In genomic region chr4:38560763-38561558, GRCh38 we compare ENCODE assay signal across 8 cellular contexts.
DNase-seq lines count a peak whose midpoint lies in the region; ATAC-seq and TF ChIP-seq lines count a peak whose summit lies in the region.

No MANE protein-coding gene starts in this region.

- H3K4me1 Mint-ChIP-seq in MCF 10A (ENCODE audit: insufficient read depth, unreplicated experiment) (peaks cover 25% of the 10 kb centered on the region), Calu3 (ENCODE audit: low read depth, unreplicated experiment) (no peaks in the 10 kb centered on the region)

- H3K36me3 Mint-ChIP-seq in MCF 10A (ENCODE audit: insufficient read depth, unreplicated experiment) (no peaks in the 10 kb centered on the region), Calu3 (ENCODE audit: insufficient read depth, unreplicated experiment) (no peaks in the 10 kb centered on the region)

- no peak overlapping the region for H3K9ac ChIP-seq in SK-N-SH

- H3K36me3 ChIP-seq in breast epithelium (no peaks in the 10 kb centered on the region), SK-N-SH (replicated peaks in 1 of 2; ENCODE audit: control insufficient read depth in 1 of 2, insufficient read depth in 2 of 2, low read length in 1 of 2) (no peaks in the 10 kb centered on the region), MG63 (no peaks in the 10 kb centered on the region)

- BruUV-seq in MCF 10A (replicated peaks; lab: Mats Ljungman, UMichigan): no TSS peak
- BruUV-seq in Calu3 (replicated peaks; lab: Mats Ljungman, UMichigan): no TSS peak

- no peaks in the 10 kb centered on the region for H3K79me2 ChIP-seq in SK-N-SH (ENCODE audit: insufficient read depth)

- no peak overlapping the region for H3K4me3 Mint-ChIP-seq in MCF 10A (ENCODE audit: unreplicated experiment)
- H3K4me3 Mint-ChIP-seq in Calu3 (ENCODE audit: low read depth, unreplicated experiment): no peak overlapping the region

- no peak overlapping the region for H3K4me2 ChIP-seq in SK-N-SH

- H3F3A ChIP-seq in SK-N-SH (replicated peaks; ENCODE audit: insufficient read depth): peaks cover 6% of the 10 kb centered on the region

- peak; percentile 86 for ATAC-seq in HG02623 (IDR thresholded peaks at IDR 0.05; ENCODE audit: unreplicated experiment)
- ATAC-seq in stimulated activated naive CD8-positive, alpha-beta T cell treated with anti-CD3 and anti-CD28 coated beads, Interleukin-15, Interleukin-2, amounts not matched to agents 100 U/mL and 50 U/mL, for 24 hours: peak; percentile 89

- no peaks in the 10 kb centered on the region for H3K9me3 ChIP-seq in breast epithelium
- H3K9me3 ChIP-seq in SK-N-SH: no peaks in the 10 kb centered on the region
- no peaks in the 10 kb centered on the region for H3K9me3 ChIP-seq in MG63

- H4K20me1 ChIP-seq in SK-N-SH (ENCODE audit: insufficient read depth): no peaks in the 10 kb centered on the region

- H3K4me1 ChIP-seq in breast epithelium (peaks cover 0 to 10% of the 10 kb centered on the region in 2 donors), SK-N-SH (ENCODE audit: control insufficient read depth in 1 of 2, insufficient read depth in 2 of 2, low read depth in 1 of 2, low read length in 1 of 2) (peaks cover 10 to 17% of the 10 kb centered on the region in 2 experiments; a peak in 2 of 4 replicates)

- peak; percentile 20 for DNase-seq in MCF 10A (ENCODE audit: unreplicated experiment)
- no peak for DNase-seq in breast epithelium (ENCODE audit: low spot score in 2 of 2)
- DNase-seq in NB4 (ENCODE audit: low read depth): peak; percentile 41
- peak; percentile 17 for DNase-seq in stimulated activated naive CD8-positive, alpha-beta T cell treated with anti-CD3 and anti-CD28 coated beads, Interleukin-15, Interleukin-2, amounts not matched to agents 100 U/mL and 50 U/mL, for 24 hours
- no peak for DNase-seq in Calu3
- DNase-seq in SK-N-SH: no peak
- DNase-seq in MG63: no peak

- H3K27ac ChIP-seq in breast epithelium: no peak overlapping the region
- H3K27ac ChIP-seq in SK-N-SH (ENCODE audit: low read depth in 2 of 2, low read length in 1 of 2): no peak overlapping the region

- 51% methylated on average over 7 of the region's 7 CpGs for WGBS in SK-N-SH (ENCODE audit: low lambda C conversion rate)

- intact Hi-C loops in MCF 10A (cut with micrococcal nuclease) (loop anchor here (10.0 kb wide), 1 partner anchor 236 kb away; no protein-coding TSS in a partner anchor), breast epithelium (cut with DNase I; ENCODE audit: low total_unique reads) (no loop called here), Calu3 (cut with micrococcal nuclease; ENCODE audit: unreplicated experiment) (no loop called here)

- H3K9me3 Mint-ChIP-seq in MCF 10A (ENCODE audit: unreplicated experiment): peaks cover 7% of the 10 kb centered on the region
- H3K9me3 Mint-ChIP-seq in Calu3 (ENCODE audit: low read depth, unreplicated experiment): no peaks in the 10 kb centered on the region

- no peaks in the 10 kb centered on the region for H3K9me2 ChIP-seq in SK-N-SH

- POLR2A ChIA-PET in MCF 10A (lab: Yijun Ruan, JAX) (no interaction called here), SK-N-SH (lab: Yijun Ruan, JAX) (no interaction called here)

- H3K27ac Mint-ChIP-seq in MCF 10A (ENCODE audit: low read depth, unreplicated experiment): no peak overlapping the region
- no peak overlapping the region for H3K27ac Mint-ChIP-seq in Calu3 (ENCODE audit: unreplicated experiment)

- no peaks in the 10 kb centered on the region for H3K27me3 ChIP-seq in breast epithelium
- H3K27me3 ChIP-seq in SK-N-SH (ENCODE audit: insufficient read depth): no peaks in the 10 kb centered on the region
- no peaks in the 10 kb centered on the region for H3K27me3 ChIP-seq in MG63

- H2AFZ ChIP-seq in SK-N-SH (ENCODE audit: low read depth): no peak overlapping the region

- CTCF ChIA-PET in MCF 10A (lab: Yijun Ruan, JAX) (interaction anchor here (0.7 kb wide), 1 partner anchor 59 kb away, joined by 3 read pairs; no protein-coding TSS in a partner anchor), Calu3 (lab: Charles Lee) (no interaction called here), SK-N-SH (lab: Yijun Ruan, JAX) (no interaction called here)

- TF ChIP-seq POLR2A in breast epithelium (IDR thresholded peaks at IDR 0.05): no peak
- TF ChIP-seq POLR2A in NB4 (IDR thresholded peaks at IDR 0.05; ENCODE audit: extremely low read depth, insufficient read length): no peak

- H3K27me3 Mint-ChIP-seq in MCF 10A (ENCODE audit: insufficient read depth, unreplicated experiment) (no peaks in the 10 kb centered on the region), Calu3 (ENCODE audit: unreplicated experiment) (no peaks in the 10 kb centered on the region)

- H3K4me3 ChIP-seq in breast epithelium: no peak overlapping the region
- no peak overlapping the region for H3K4me3 ChIP-seq in NB4 (ENCODE audit: low read depth, low read length)
- H3K4me3 ChIP-seq in SK-N-SH (ENCODE audit: low read depth in 2 of 2, low read length in 1 of 2): no peak overlapping the region
- H3K4me3 ChIP-seq in MG63: no peak overlapping the region

- no peak for TF ChIP-seq EP300 in SK-N-SH (IDR thresholded peaks at IDR 0.05; ENCODE audit: borderline replicate concordance in 1 of 2, low read depth in 1 of 2, low read length in 1 of 2)

- TF ChIP-seq RAD21 in SK-N-SH (IDR thresholded peaks at IDR 0.05; ENCODE audit: low read length): no peak

- TF ChIP-seq CTCF in MCF 10A (IDR thresholded peaks at IDR 0.05; ENCODE audit: unreplicated experiment) (no peak), breast epithelium (IDR thresholded peaks at IDR 0.05) (no peak), NB4 (IDR thresholded peaks at IDR 0.05; ENCODE audit: low read depth, low read length) (no peak), Calu3 (IDR thresholded peaks at IDR 0.05; ENCODE audit: unreplicated experiment) (no peak), SK-N-SH (IDR thresholded peaks at IDR 0.05) (no peak)

TF ChIP-seq in SK-N-SH, 30 proteins besides CTCF, POLR2A, EP300 and RAD21:
- TF ChIP-seq IRF3 (IDR thresholded peaks at IDR 0.05; ENCODE audit: low read depth, low read length): no peak
- no peak for TF ChIP-seq GABPA (IDR thresholded peaks at IDR 0.05; ENCODE audit: low read depth)
- TF ChIP-seq JUND (IDR thresholded peaks at IDR 0.05): no peak
- TF ChIP-seq RFX5 (IDR thresholded peaks at IDR 0.05; ENCODE audit: low read length): no peak
- no peak for TF ChIP-seq MXI1 (IDR thresholded peaks at IDR 0.05; ENCODE audit: low read depth, low read length)

Comparison
In these comparisons a context has a peak if more than half of its experiments do, and no peak if none do; other contexts are left out.
1. DNase-seq: peak in MCF 10A (single experiment), NB4 (single experiment) and stimulated activated naive CD8-positive, alpha-beta T cell treated with anti-CD3 and anti-CD28 coated beads, Interleukin-15, Interleukin-2, amounts not matched to agents 100 U/mL and 50 U/mL, for 24 hours (single experiment); none in breast epithelium (0 of 2), Calu3 (single experiment), SK-N-SH (single experiment) and MG63 (single experiment).